11 cellular contexts compared by ENCODE assay signal in genomic region chr7:16064316-16064715, GRCh38.
"Had no signal": no experiment of that assay in that cellular context is flagged by ENCODE, and none has a peak within 500 bp of the region (broad histone marks: within the 10 kb centered on the region; RNA-seq: fewer than 3 reads in every experiment).

No MANE protein-coding gene starts in this region.

- H3K4me3 Mint-ChIP-seq: activated CD4-positive, alpha-beta memory T cell treated with anti-CD3 and anti-CD28 coated beads for 36 hours; activated naive CD8-positive, alpha-beta T cell; activated T-cell treated with anti-CD3 and anti-CD28 coated beads, Interleukin-2, amount 50 U/mL, for 4 hours; natural killer cell had no signal

- H3K27me3 ChIP-seq: SJCRH30, upper lobe of right lung had no signal

- DNase-seq: activated CD4-positive, alpha-beta memory T cell treated with anti-CD3 and anti-CD28 coated beads for 36 hours; activated gamma-delta T cell; activated T-cell treated with anti-CD3 and anti-CD28 coated beads, Interleukin-2, amount 50 U/mL, for 4 hours; anterior cingulate cortex; foreskin melanocyte; natural killer cell; SJCRH30; stimulated activated CD4-positive, alpha-beta T cell treated with anti-CD3 and anti-CD28 coated beads, Interleukin-2, amount 100 ng/mL, for 24 hours; stimulated activated naive CD4-positive, alpha-beta T cell; upper lobe of right lung had no signal

- H3K36me3 Mint-ChIP-seq: activated CD4-positive, alpha-beta memory T cell treated with anti-CD3 and anti-CD28 coated beads for 36 hours; activated naive CD8-positive, alpha-beta T cell; natural killer cell had no signal

- H3K4me3 ChIP-seq: SJCRH30, upper lobe of right lung had no signal

- H3K9me3 Mint-ChIP-seq: activated CD4-positive, alpha-beta memory T cell treated with anti-CD3 and anti-CD28 coated beads for 36 hours; activated T-cell treated with anti-CD3 and anti-CD28 coated beads, Interleukin-2, amount 50 U/mL, for 4 hours; natural killer cell had no signal

- H3K36me3 ChIP-seq: SJCRH30, upper lobe of right lung had no signal

- ATAC-seq: activated T-cell treated with anti-CD3 and anti-CD28 coated beads, Interleukin-2, amount 50 U/mL, for 4 hours; natural killer cell; upper lobe of right lung had no signal

- H3K9me3 ChIP-seq: SJCRH30, upper lobe of right lung had no signal

- H3K27ac ChIP-seq: SJCRH30, upper lobe of right lung had no signal

- H3K27ac Mint-ChIP-seq: activated CD4-positive, alpha-beta memory T cell treated with anti-CD3 and anti-CD28 coated beads for 36 hours; activated naive CD8-positive, alpha-beta T cell; natural killer cell had no signal
